In the genomic region with DNA sequence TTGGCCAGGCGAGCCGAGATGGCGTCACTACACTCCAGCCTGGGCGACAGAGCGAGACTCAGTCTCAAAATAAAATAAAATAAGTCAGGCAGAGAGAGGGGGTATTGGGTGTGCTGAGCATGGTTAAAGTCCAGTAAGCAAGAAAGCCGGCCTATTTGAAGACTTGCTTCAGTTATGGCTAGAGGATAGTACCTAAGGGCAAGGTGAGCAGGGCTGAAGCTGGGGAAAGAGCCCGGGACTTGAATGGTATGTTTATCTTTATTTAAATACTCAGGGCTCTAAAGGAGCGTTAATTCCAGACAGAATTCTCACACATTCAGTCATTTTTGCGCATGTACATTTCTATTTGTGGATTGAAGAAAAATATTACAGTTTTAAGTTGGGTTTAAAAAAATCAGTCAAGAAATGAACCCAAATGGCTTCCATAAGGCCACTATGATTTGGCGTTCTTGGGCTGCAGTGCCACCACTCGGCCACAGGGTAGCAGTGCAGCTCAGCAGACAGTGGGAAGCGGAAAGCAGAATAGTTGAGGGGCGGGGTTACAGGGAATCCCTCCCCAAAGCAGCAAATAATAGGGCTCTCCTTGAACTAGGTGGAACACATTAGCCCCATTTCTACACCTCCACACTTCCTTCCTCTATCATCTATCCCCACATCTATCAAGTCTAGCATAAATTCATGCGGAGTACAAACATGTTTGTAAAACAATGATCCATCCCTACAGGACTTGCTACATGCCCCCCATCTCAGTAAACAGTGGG, we compare ENCODE assay signal across 8 cellular contexts. TPM values are rescaled to one million over a fixed set of nuclear protein-coding genes. Genes with fewer than 3 reads are reported as not detected.
A peak's percentile ranks its signal among the peaks of the same experiment; 100 is the strongest.
DNase-seq lines count a peak whose midpoint lies in the region; ATAC-seq, FAIRE-seq and TF ChIP-seq lines count a peak whose summit lies in the region.

No MANE protein-coding gene starts in this region.

- H3K9me3 Mint-ChIP-seq in activated T-helper 17 cell treated with anti-CD3 and anti-CD28 coated beads, Interleukin-2, amount 50 U/mL, for 72 hours, result no peaks in the 10 kb centered on the region

- no peak for TF ChIP-seq EP300 in suprapubic skin (IDR thresholded peaks at IDR 0.05)

- no peaks in the 10 kb centered on the region for H3K36me3 Mint-ChIP-seq in activated T-helper 17 cell treated with anti-CD3 and anti-CD28 coated beads, Interleukin-2, amount 50 U/mL, for 72 hours (ENCODE audit: low read depth)

- peaks cover 7% of the 10 kb centered on the region for H3K27me3 Mint-ChIP-seq in activated T-helper 17 cell treated with anti-CD3 and anti-CD28 coated beads, Interleukin-2, amount 50 U/mL, for 72 hours

- DNase-seq in H4 (ENCODE audit: low spot score) (peak; percentile 86), RWPE1 (ENCODE audit: low spot score) (peak; percentile 86), fibroblast of villous mesenchyme (ENCODE audit: low read depth) (peak; percentile 79), non-pigmented ciliary epithelial cell (ENCODE audit: low read depth) (peak; percentile 53), suprapubic skin (ENCODE audit: low spot score in 2 of 2) (peak; percentile 87 to 89)

- FAIRE-seq in G401.6 (lab: Jason Lieb, UNC), result peak; percentile 96

- H3K4me3 Mint-ChIP-seq in activated T-helper 17 cell treated with anti-CD3 and anti-CD28 coated beads, Interleukin-2, amount 50 U/mL, for 72 hours, result no peak overlapping the region

- TF ChIP-seq POLR2A in suprapubic skin (IDR thresholded peaks at IDR 0.05), result no peak

- H3K4me1 ChIP-seq in suprapubic skin, result peaks cover 3% of the 10 kb centered on the region

- H3K27ac ChIP-seq in RWPE1, result no peak overlapping the region
- no peak overlapping the region for H3K27ac ChIP-seq in suprapubic skin

- 41% methylated on average over 14 of the region's 14 CpGs for WGBS in suprapubic skin

- ATAC-seq in activated T-helper 17 cell treated with anti-CD3 and anti-CD28 coated beads, Interleukin-2, amount 50 U/mL, for 72 hours (replicated peaks), result peak; percentile 88

- H3K27ac Mint-ChIP-seq in activated T-helper 17 cell treated with anti-CD3 and anti-CD28 coated beads, Interleukin-2, amount 50 U/mL, for 72 hours, result no peak overlapping the region

- POLR2A ChIA-PET in RWPE1 (lab: Yijun Ruan, JAX; ENCODE audit: low non-redundant PET), result no interaction called here

- CTCF ChIA-PET in RWPE1 (lab: Yijun Ruan, JAX), result interaction anchor here (0.6 to 1.2 kb wide), 8 partner anchors 18 to 1414 kb away, joined by 3 to 5 read pairs (median 3); no protein-coding TSS in a partner anchor

- H3K9me3 ChIP-seq in suprapubic skin, result no peaks in the 10 kb centered on the region

- H3K4me3 ChIP-seq in fibroblast of villous mesenchyme (ENCODE audit: low read depth, low read length) (no peak overlapping the region), suprapubic skin (no peak overlapping the region)

- TF ChIP-seq CTCF in LNCAP (IDR thresholded peaks at IDR 0.05) (peak; percentile 93), RWPE1 (conservative IDR thresholded peaks at IDR 0.05; ENCODE audit: low read depth) (peak; percentile 97), fibroblast of villous mesenchyme (IDR thresholded peaks at IDR 0.05; ENCODE audit: insufficient read depth, low read depth, low read length) (peak; percentile 100), suprapubic skin (IDR thresholded peaks at IDR 0.05) (peak; percentile 94 to 98)

- no peaks in the 10 kb centered on the region for H3K27me3 ChIP-seq in suprapubic skin

- H3K36me3 ChIP-seq in suprapubic skin, result no peaks in the 10 kb centered on the region

- H3K4me1 Mint-ChIP-seq in activated T-helper 17 cell treated with anti-CD3 and anti-CD28 coated beads, Interleukin-2, amount 50 U/mL, for 72 hours, result no peaks in the 10 kb centered on the region

RNA-seq across cellular contexts. Expression of gene SH3D19, which starts 37.2 kb away (rescaled TPM):
- total RNA-seq in H4 (2014; rRNA removed; shearing (Covaris generic)), result 4.4 and 8.6 TPM in 2 replicates
- total RNA-seq in activated T-helper 17 cell treated with anti-CD3 and anti-CD28 coated beads, Interleukin-2, amount 50 U/mL, for 72 hours, result 1 to 10 TPM in 1 of 2 donors, not detected in 1; 1.1 TPM
- 43.5 and 46.6 TPM in 2 replicates for total RNA-seq in fibroblast of villous mesenchyme
- total RNA-seq in suprapubic skin, result 100 to 1,000 TPM in 1 of 4 donors, 10 to 100 TPM in 3; 54.4 to 148 (median 79.1) TPM

RNA-seq across cellular contexts. Expression of gene FHIP1A, which starts 46.4 kb away (rescaled TPM):
- total RNA-seq in H4 (2014; rRNA removed; shearing (Covaris generic)), result 1.8 and 5.5 TPM in 2 replicates
- total RNA-seq in activated T-helper 17 cell treated with anti-CD3 and anti-CD28 coated beads, Interleukin-2, amount 50 U/mL, for 72 hours, result 1 to 10 TPM in 1 of 2 donors, not detected in 1; 3.1 TPM
- total RNA-seq in fibroblast of villous mesenchyme (under 0.01 and 0.32 TPM in 2 replicates), suprapubic skin (100 to 1,000 TPM in 3 of 4 donors, 10 to 100 TPM in 1; 90.3 to 105 (median 101) TPM)

Comparison
In these comparisons a context has a peak if more than half of its experiments do, and no peak if none do; other contexts are left out.
1. RNA of gene FHIP1A, which starts 46.4 kb away (total RNA-seq): 90.3 to 105 TPM in suprapubic skin; 3.1 TPM in activated T-helper 17 cell treated with anti-CD3 and anti-CD28 coated beads, Interleukin-2, amount 50 U/mL, for 72 hours, 1.8 to 5.5 TPM in H4 and under 0.01 to 0.32 TPM in fibroblast of villous mesenchyme; every median in the first group is over 10 times any median in the second.
2. Peak in every context shown above with its lines, with median percentiles within 50 percentile points of each other: DNase-seq and CTCF ChIP-seq.